12 cellular contexts compared by ENCODE assay signal in genomic region chr5:14397717-14398116, GRCh38.
DNase-seq lines count a peak whose midpoint lies in the region; ATAC-seq and TF ChIP-seq lines count a peak whose summit lies in the region.
"Had no signal": no experiment of that assay in that cellular context is flagged by ENCODE, and none has a peak within 500 bp of the region (broad histone marks: within the 10 kb centered on the region; RNA-seq: fewer than 3 reads in every experiment).

No MANE protein-coding gene starts in this region.

- no peaks in the 10 kb centered on the region for H3K4me1 ChIP-seq in OCI-LY7 (ENCODE audit: insufficient read depth, low read length, poor library complexity, severe bottlenecking)

- H3K9me3 Mint-ChIP-seq in activated B cell treated with CpG ODN at 0.5 μM for 24 hours, result no peaks in the 10 kb centered on the region
- H3K9me3 Mint-ChIP-seq: IgD-negative memory B cell had no signal

- peaks cover 89% of the 10 kb centered on the region for H3K36me3 Mint-ChIP-seq in activated B cell treated with CpG ODN at 0.5 μM for 24 hours (ENCODE audit: low read depth)

- no peak for ATAC-seq in activated B cell treated with CpG ODN at 0.5 μM for 24 hours (ENCODE audit: low read depth)

- CTCF ChIA-PET in activated B cell treated with CpG ODN at 0.5 μM for 24 hours (lab: Charles Lee) (interaction anchor here (2.5 kb wide), 1 partner anchor 251 kb away, joined by 23 read pairs; no protein-coding TSS in a partner anchor), OCI-LY7 (lab: Charles Lee; ENCODE audit: unreplicated experiment) (no interaction called here)

- no peak overlapping the region for H3K27ac ChIP-seq in OCI-LY7 (ENCODE audit: low read depth, low read length, poor library complexity, severe bottlenecking)

- H3K4me2 ChIP-seq in OCI-LY7 (ENCODE audit: low read length), result no peak overlapping the region

- TF ChIP-seq CTCF in activated B cell treated with CpG ODN at 0.5 μM for 24 hours (IDR thresholded peaks at IDR 0.05), result no peak
- TF ChIP-seq CTCF in fibroblast of pulmonary artery (IDR thresholded peaks at IDR 0.05; ENCODE audit: low read length, missing control alignments), result no peak
- TF ChIP-seq CTCF in OCI-LY7 (conservative IDR thresholded peaks at IDR 0.05; ENCODE audit: low read length), result no peak

- H3K9me2 ChIP-seq in OCI-LY7 (ENCODE audit: insufficient read depth, low read length), result no peaks in the 10 kb centered on the region

- H2AFZ ChIP-seq in OCI-LY7 (ENCODE audit: low read length), result no peak overlapping the region

- peaks cover 17% of the 10 kb centered on the region for H3K36me3 ChIP-seq in OCI-LY7 (ENCODE audit: insufficient read depth, low read length)

- intact Hi-C loops in activated B cell treated with CpG ODN at 0.5 μM for 24 hours (cut with micrococcal nuclease) (loop anchor here (10.0 kb wide), 1 partner anchor 617 kb away; no protein-coding TSS in a partner anchor), OCI-LY7 (cut with micrococcal nuclease; ENCODE audit: unreplicated experiment) (no loop called here)

- no peak overlapping the region for H3K4me3 Mint-ChIP-seq in activated B cell treated with CpG ODN at 0.5 μM for 24 hours
- H3K4me3 Mint-ChIP-seq: IgD-negative memory B cell; T-helper 1 cell treated with Interleukin-12 subunit alpha and Interleukin-12 subunit beta and Interleukin-4 antibody, amounts not matched to agents 30 μg/mL and 1 μg/mL, for 36 hours had no signal

- H3K79me2 ChIP-seq in OCI-LY7 (ENCODE audit: insufficient read depth, low read depth, low read length), result no peaks in the 10 kb centered on the region

- H3K27ac Mint-ChIP-seq in activated B cell treated with CpG ODN at 0.5 μM for 24 hours, result peak overlapping the region; percentile 21
- H3K27ac Mint-ChIP-seq: T-helper 1 cell treated with Interleukin-12 subunit alpha and Interleukin-12 subunit beta and Interleukin-4 antibody, amounts not matched to agents 30 μg/mL and 1 μg/mL, for 36 hours had no signal

- no peaks in the 10 kb centered on the region for H4K20me1 ChIP-seq in OCI-LY7 (ENCODE audit: insufficient read depth, low read length)

- POLR2A ChIA-PET in activated B cell treated with CpG ODN at 0.5 μM for 24 hours (lab: Charles Lee), result no interaction called here
- POLR2A ChIA-PET in OCI-LY7 (lab: Charles Lee), result no interaction called here

- no peaks in the 10 kb centered on the region for H3K27me3 Mint-ChIP-seq in activated B cell treated with CpG ODN at 0.5 μM for 24 hours
- H3K27me3 Mint-ChIP-seq: IgD-negative memory B cell had no signal

- H3K4me1 Mint-ChIP-seq in activated B cell treated with CpG ODN at 0.5 μM for 24 hours, result no peaks in the 10 kb centered on the region

- no TSS peak for BruUV-seq in OCI-LY7 (replicated peaks; lab: Mats Ljungman, UMichigan)

- DNase-seq in GM04503 (ENCODE audit: low read depth) (peak; percentile 68), activated B cell treated with CpG ODN at 0.5 μM for 24 hours (no peak), fibroblast of pulmonary artery (ENCODE audit: low read depth) (peak; percentile 83), skeletal muscle cell (ENCODE audit: low read depth) (peak; percentile 55), NCI-H524 (lab: John Stamatoyannopoulos, UW) (no peak), OCI-LY7 (ENCODE audit: low spot score) (no peak), DMS53 (lab: John Stamatoyannopoulos, UW) (no peak)
- DNase-seq in stimulated activated CD4-positive, alpha-beta T cell treated with anti-CD3 and anti-CD28 coated beads, Interleukin-2, amount 100 ng/mL, for 24 hours, result no peak
- DNase-seq: GDM1, NCI-H345 had no signal

- H3K9me3 ChIP-seq in OCI-LY7 (ENCODE audit: low read length), result no peaks in the 10 kb centered on the region

- H3K4me3 ChIP-seq in fibroblast of pulmonary artery (replicated peaks; ENCODE audit: low read depth, low read length) (no peak overlapping the region), skeletal muscle cell (ENCODE audit: low read depth, low read length) (no peak overlapping the region), OCI-LY7 (ENCODE audit: low read depth, low read length, poor library complexity, severe bottlenecking) (no peak overlapping the region)

Comparison
In these comparisons a context has a peak if more than half of its experiments do, and no peak if none do; other contexts are left out.
1. DNase-seq: peak in GM04503 (single experiment), fibroblast of pulmonary artery (single experiment) and skeletal muscle cell (single experiment); none in activated B cell treated with CpG ODN at 0.5 μM for 24 hours (single experiment), NCI-H524 (0 of 2), OCI-LY7 (single experiment), DMS53 (single experiment) and stimulated activated CD4-positive, alpha-beta T cell treated with anti-CD3 and anti-CD28 coated beads, Interleukin-2, amount 100 ng/mL, for 24 hours (0 of 2).